8 cellular contexts compared by ENCODE assay signal in the genomic region with DNA sequence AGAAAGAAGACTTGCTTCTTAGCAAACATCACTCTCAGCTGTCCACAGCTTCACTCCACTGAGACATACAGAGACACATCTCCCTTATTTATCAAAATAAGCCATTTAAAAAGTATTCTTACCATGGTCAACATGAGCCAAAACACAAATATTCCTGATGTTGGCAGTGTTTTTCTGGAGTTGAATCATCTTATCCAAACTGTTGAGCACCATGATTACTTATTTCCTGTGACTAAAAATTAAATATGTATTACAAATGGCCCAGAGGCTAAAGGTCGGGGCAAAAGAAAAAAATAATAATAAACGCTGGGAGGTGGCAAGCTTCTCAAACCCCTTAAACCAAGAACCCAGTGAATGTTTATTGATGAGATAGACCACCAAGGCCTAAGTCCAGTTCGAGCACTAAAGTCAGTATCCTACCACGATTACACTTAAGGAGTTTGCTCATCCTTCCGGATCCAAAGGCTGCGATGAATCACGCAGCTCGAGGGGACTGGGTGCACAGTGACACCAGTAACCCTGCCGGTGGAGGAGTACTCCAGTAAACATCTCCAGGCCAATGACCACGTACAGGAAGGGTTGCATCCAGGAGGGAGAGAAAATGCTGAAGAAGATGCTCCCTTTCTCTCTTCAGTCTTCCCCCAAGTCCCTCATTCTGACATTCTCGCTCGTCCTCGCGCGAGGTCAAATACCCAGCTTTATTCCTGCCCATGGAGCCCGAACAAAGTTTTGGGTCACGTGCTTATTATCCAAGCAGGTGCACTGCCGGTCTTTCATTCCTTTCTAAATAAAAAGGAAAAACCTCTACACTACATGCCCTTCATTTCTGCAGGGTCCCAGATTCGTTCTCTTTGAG. TPM values are rescaled to one million over a fixed set of nuclear protein-coding genes. Genes with fewer than 3 reads are reported as not detected.
DNase-seq lines count a peak whose midpoint lies in the region; ATAC-seq and TF ChIP-seq lines count a peak whose summit lies in the region.
"Not testable (repeated sequence)": the region's sequence is repeated elsewhere in the genome, so short reads cannot be mapped to it uniquely, and the experiment has no call there.

No MANE protein-coding gene starts in this region.

- not testable (repeated sequence) for H4K20me1 ChIP-seq in DND-41 (ENCODE audit: insufficient read depth, low read length)

- peak overlapping the region; percentile 79 for H3K27ac ChIP-seq in DND-41 (ENCODE audit: low read length)
- H3K27ac ChIP-seq in Peyer's patch: peak overlapping the region; percentile 77 to 92 (median 84)

- H3K79me2 ChIP-seq in DND-41 (ENCODE audit: insufficient read depth, low read length): peaks cover 35% of the 10 kb centered on the region

- H3K4me3 ChIP-seq in DND-41 (ENCODE audit: low read depth in 1 of 2, low read length in 2 of 2) (peak overlapping the region; percentile 76 to 90), Peyer's patch (peak overlapping the region; percentile 76 to 94 (median 89)), fibroblast of pulmonary artery (replicated peaks; ENCODE audit: low read depth, low read length) (peak overlapping the region; percentile 88)

- H3K4me2 ChIP-seq in DND-41 (ENCODE audit: insufficient read depth, low read length): peak overlapping the region; percentile 85

- peaks cover 34% of the 10 kb centered on the region for H3K4me1 ChIP-seq in DND-41 (ENCODE audit: insufficient read depth, low read length)
- peaks cover 0 to 25% (median 0%) of the 10 kb centered on the region in 4 donors for H3K4me1 ChIP-seq in Peyer's patch

- not testable (repeated sequence) for TF ChIP-seq CTCF in DND-41 (IDR thresholded peaks at IDR 0.05; ENCODE audit: borderline replicate concordance, extremely low read depth, low read length, poor library complexity, severe bottlenecking); fibroblast of pulmonary artery (IDR thresholded peaks at IDR 0.05; ENCODE audit: low read length, missing control alignments)
- TF ChIP-seq CTCF in Peyer's patch (IDR thresholded peaks at IDR 0.05): peak in 2 of 6 experiments; percentile 1 to 8

- not testable (repeated sequence) for H3K27me3 ChIP-seq in DND-41 (ENCODE audit: insufficient read depth, low read length, poor library complexity); Peyer's patch

- peak; percentile 39 for ATAC-seq in DND-41 (ENCODE audit: insufficient read depth, low read depth)
- ATAC-seq in GM21717 (IDR thresholded peaks at IDR 0.05; ENCODE audit: unreplicated experiment): peak; percentile 31
- ATAC-seq in HG03571 (IDR thresholded peaks at IDR 0.05; ENCODE audit: unreplicated experiment): peak; percentile 28

- peak overlapping the region; percentile 77 for H3K9ac ChIP-seq in DND-41 (ENCODE audit: low read depth, low read length)

- not testable (repeated sequence) for H3K9me3 ChIP-seq in DND-41 (ENCODE audit: insufficient read depth, low read length, severe bottlenecking); Peyer's patch

- DNase-seq in DND-41 (peak; percentile 55), Peyer's patch (peak in 2 of 3 donors; percentile 73 to 87), fibroblast of pulmonary artery (ENCODE audit: low read depth) (peak; percentile 44), myocyte (ENCODE audit: low read depth) (peak; percentile 67)
- DNase-seq in activated naive CD4-positive, alpha-beta T cell treated with Interleukin-2 at 50 U/mL for 16 hours: peak; percentile 42
- DNase-seq in stimulated activated naive CD4-positive, alpha-beta T cell treated with Interleukin-2 at 50 U/mL for 16 hours (lab: John Stamatoyannopoulos, UW): peak; percentile 28

- H3K36me3 ChIP-seq in DND-41 (ENCODE audit: insufficient read depth, low read length): peaks cover 30% of the 10 kb centered on the region
- peaks cover 0 to 18% (median 0%) of the 10 kb centered on the region in 3 donors for H3K36me3 ChIP-seq in Peyer's patch

- peak overlapping the region; percentile 96 for H2AFZ ChIP-seq in DND-41 (ENCODE audit: low read depth, low read length)

- TF ChIP-seq POLR2A in Peyer's patch (IDR thresholded peaks at IDR 0.05): peak in 1 of 2 donors; percentile 19

RNA-seq across cellular contexts. Expression of a gene that starts 0.7 kb away (rescaled TPM):
- 10 to 100 TPM; 32.2 to 43.9 (median 40.0) TPM for total RNA-seq in Peyer's patch
- 21.4 and 22.5 TPM in 2 replicates for total RNA-seq in myocyte
- polyA plus RNA-seq in myocyte (2012): 9.6 TPM

RNA-seq across cellular contexts. Expression of a gene that starts 0.8 kb away (rescaled TPM):
- total RNA-seq in Peyer's patch (1 to 10 TPM in 1 of 4 donors, not detected in 3; 5.0 TPM), myocyte (0.29 and 3.6 TPM in 2 replicates)
- polyA plus RNA-seq in myocyte (2012): 5.2 TPM

Comparison
In these comparisons a context has a peak if more than half of its experiments do, and no peak if none do; other contexts are left out.
1. Peak in every context shown above with its lines: DNase-seq, ATAC-seq, H3K4me3 ChIP-seq and H3K27ac ChIP-seq.
2. DNase-seq: peak in every context shown above with its lines; median percentile 80 in Peyer's patch; 67 in myocyte; 55 in DND-41; 44 in fibroblast of pulmonary artery; 42 in activated naive CD4-positive, alpha-beta T cell treated with Interleukin-2 at 50 U/mL for 16 hours; 28 in stimulated activated naive CD4-positive, alpha-beta T cell treated with Interleukin-2 at 50 U/mL for 16 hours.